ENCODE assay signal across 8 cellular contexts in the genomic region with DNA sequence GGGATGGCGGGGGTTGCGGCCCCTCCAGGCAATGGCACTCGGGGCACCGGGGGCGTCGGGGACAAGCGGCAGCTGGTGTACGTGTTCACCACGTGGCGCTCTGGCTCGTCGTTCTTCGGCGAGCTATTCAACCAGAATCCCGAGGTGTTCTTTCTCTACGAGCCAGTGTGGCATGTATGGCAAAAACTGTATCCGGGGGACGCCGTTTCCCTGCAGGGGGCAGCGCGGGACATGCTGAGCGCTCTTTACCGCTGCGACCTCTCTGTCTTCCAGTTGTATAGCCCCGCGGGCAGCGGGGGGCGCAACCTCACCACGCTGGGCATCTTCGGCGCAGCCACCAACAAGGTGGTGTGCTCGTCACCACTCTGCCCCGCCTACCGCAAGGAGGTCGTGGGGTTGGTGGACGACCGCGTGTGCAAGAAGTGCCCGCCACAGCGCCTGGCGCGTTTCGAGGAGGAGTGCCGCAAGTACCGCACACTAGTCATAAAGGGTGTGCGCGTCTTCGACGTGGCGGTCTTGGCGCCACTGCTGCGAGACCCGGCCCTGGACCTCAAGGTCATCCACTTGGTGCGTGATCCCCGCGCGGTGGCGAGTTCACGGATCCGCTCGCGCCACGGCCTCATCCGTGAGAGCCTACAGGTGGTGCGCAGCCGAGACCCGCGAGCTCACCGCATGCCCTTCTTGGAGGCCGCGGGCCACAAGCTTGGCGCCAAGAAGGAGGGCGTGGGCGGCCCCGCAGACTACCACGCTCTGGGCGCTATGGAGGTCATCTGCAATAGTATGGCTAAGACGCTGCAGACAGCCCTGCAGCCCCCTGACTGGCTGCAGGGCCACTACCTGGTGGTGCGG. TPM values are rescaled to one million over a fixed set of nuclear protein-coding genes. Genes with fewer than 3 reads are reported as not detected.
DNase-seq lines count a peak whose midpoint lies in the region; ATAC-seq and TF ChIP-seq lines count a peak whose summit lies in the region.

No MANE protein-coding gene starts in this region.

- 63% methylated on average over 79 of the region's 79 CpGs for WGBS in heart right ventricle, 2 donors

- peak overlapping the region in 2 of 11 experiments; percentile 86 to 90; a peak in 4 of 22 replicates for H3K9ac ChIP-seq in BLaER1 treated with 17β-estradiol and CSF1 and Interleukin-3, amounts not matched to agents 10 nM and 100 nM
- no peak overlapping the region for H3K9ac ChIP-seq in OCI-LY3 (ENCODE audit: low read length)

- peak overlapping the region in 8 of 10 experiments; percentile 71 to 95 (median 84); a peak in 15 of 20 replicates for H3K4me3 ChIP-seq in BLaER1 treated with 17β-estradiol and CSF1 and Interleukin-3, amounts not matched to agents 10 nM and 100 nM
- H3K4me3 ChIP-seq in OCI-LY3 (ENCODE audit: low read length) (peak overlapping the region; percentile 92), heart right ventricle (peak overlapping the region; percentile 39 to 89 (median 76))

- peak; percentile 11 for ATAC-seq in GM19467 (IDR thresholded peaks at IDR 0.05; ENCODE audit: unreplicated experiment)
- ATAC-seq in heart right ventricle = peak in 7 of 8 donors; percentile 23 to 44 (median 32)

- peak; percentile 32 to 67 (median 52) for DNase-seq in activated naive CD4-positive, alpha-beta T cell (lab: John Stamatoyannopoulos, UW)
- peak; percentile 50 to 71 for DNase-seq in heart right ventricle
- peak; percentile 72 for DNase-seq in retina
- no peak for DNase-seq in NOMO-1 treated with DMSO at 0.1 percent for 48 hours (lab: John Stamatoyannopoulos, UW; ENCODE audit: unreplicated experiment)
- no peak for DNase-seq in cerebellar nuclear complex (lab: John Stamatoyannopoulos, UW)

- no peaks in the 10 kb centered on the region for H4K20me1 ChIP-seq in BLaER1 treated with 17β-estradiol and CSF1 and Interleukin-3, amounts not matched to agents 10 nM and 100 nM
- H4K20me1 ChIP-seq in OCI-LY3 (ENCODE audit: insufficient read depth, low read length) = no peaks in the 10 kb centered on the region

- peak overlapping the region in 6 of 11 experiments; percentile 73 to 98 (median 95); a peak in 12 of 22 replicates for H3K4me2 ChIP-seq in BLaER1 treated with 17β-estradiol and CSF1 and Interleukin-3, amounts not matched to agents 10 nM and 100 nM
- H3K4me2 ChIP-seq in OCI-LY3 (ENCODE audit: low read length) = peak overlapping the region; percentile 78

- H3K27me3 ChIP-seq in BLaER1 treated with 17β-estradiol and CSF1 and Interleukin-3, amounts not matched to agents 10 nM and 100 nM = peaks cover 16 to 44% (median 39%) of the 10 kb centered on the region in 11 experiments
- H3K27me3 ChIP-seq in OCI-LY3 (ENCODE audit: low read depth, low read length) (peaks cover 14% of the 10 kb centered on the region; the same call in 1 of the 2 replicates), heart right ventricle (peaks cover 0 to 56% (median 20%) of the 10 kb centered on the region in 7 donors)

- no peak overlapping the region for H2AFZ ChIP-seq in OCI-LY3 (ENCODE audit: low read depth, low read length)

- peaks cover 13 to 62% (median 37%) of the 10 kb centered on the region in 10 experiments; a peak in 19 of 20 replicates for H3K4me1 ChIP-seq in BLaER1 treated with 17β-estradiol and CSF1 and Interleukin-3, amounts not matched to agents 10 nM and 100 nM
- H3K4me1 ChIP-seq in OCI-LY3 (ENCODE audit: low read length) = peaks cover 54% of the 10 kb centered on the region
- peaks cover 0 to 56% (median 10%) of the 10 kb centered on the region in 9 donors for H3K4me1 ChIP-seq in heart right ventricle

- TF ChIP-seq CTCF in OCI-LY3 (IDR thresholded peaks at IDR 0.05; ENCODE audit: low read depth, low read length) = peak; percentile 22; the same call in 1 of the 2 replicates
- peak in 8 of 9 donors; percentile 11 to 63 (median 46) for TF ChIP-seq CTCF in heart right ventricle (IDR thresholded peaks at IDR 0.05)

- H3K79me2 ChIP-seq in OCI-LY3 (ENCODE audit: low read length) = peaks cover 3% of the 10 kb centered on the region; the same call in 1 of the 2 replicates

- peaks cover 0 to 18% (median 6%) of the 10 kb centered on the region in 11 experiments; a peak in 9 of 22 replicates for H3K36me3 ChIP-seq in BLaER1 treated with 17β-estradiol and CSF1 and Interleukin-3, amounts not matched to agents 10 nM and 100 nM
- H3K36me3 ChIP-seq in OCI-LY3 (replicated peaks; ENCODE audit: low read depth, low read length) = peaks cover 10% of the 10 kb centered on the region
- H3K36me3 ChIP-seq in heart right ventricle = peaks cover 0 to 12% (median 0%) of the 10 kb centered on the region in 9 donors

- intact Hi-C loops in heart right ventricle (cut with DNase I) = loop anchor here in 4 of 10 donors (10.0 kb wide), 4 partner anchors 183 to 553 kb away; no protein-coding TSS in a partner anchor

- H3K9me3 ChIP-seq in BLaER1 treated with 17β-estradiol and CSF1 and Interleukin-3, amounts not matched to agents 10 nM and 100 nM (replicated peaks in 1 of 11) = peaks cover 6 to 23% (median 18%) of the 10 kb centered on the region in 11 experiments; a peak in 17 of 22 replicates
- no peaks in the 10 kb centered on the region for H3K9me3 ChIP-seq in OCI-LY3 (ENCODE audit: insufficient read depth, low read length)
- H3K9me3 ChIP-seq in heart right ventricle = no peaks in the 10 kb centered on the region

- peak overlapping the region in 4 of 11 experiments; percentile 61 to 85 (median 80); a peak in 8 of 22 replicates for H3K27ac ChIP-seq in BLaER1 treated with 17β-estradiol and CSF1 and Interleukin-3, amounts not matched to agents 10 nM and 100 nM
- H3K27ac ChIP-seq in OCI-LY3 (ENCODE audit: low read length) (no peak overlapping the region), heart right ventricle (peak overlapping the region in 2 of 10 donors; percentile 74 to 85)

RNA-seq across cellular contexts. Expression of a gene that starts 1.9 kb away (rescaled TPM):
- total RNA-seq in heart right ventricle = 1 to 10 TPM in 9 of 10 donors, under 1 TPM in 1; 0.89 to 7.0 (median 1.7) TPM
- polyA plus RNA-seq in heart right ventricle = 1 to 10 TPM in 1 of 2 donors, under 1 TPM in 1; 0.44 to 2.8 TPM

Comparison
In these comparisons a context has a peak if more than half of its experiments do, and no peak if none do; other contexts are left out.
1. DNase-seq: peak in activated naive CD4-positive, alpha-beta T cell (4 of 4), heart right ventricle (2 of 2) and retina (single experiment); none in NOMO-1 treated with DMSO at 0.1 percent for 48 hours (single experiment) and cerebellar nuclear complex (0 of 2).
2. Peak in every context shown above with its lines, with median percentiles within 50 percentile points of each other: H3K4me3 ChIP-seq.